In genomic region chr11:40235841-40236240, GRCh38 we compare ENCODE assay signal across 19 cellular contexts.
DNase-seq lines count a peak whose midpoint lies in the region; ATAC-seq, FAIRE-seq and TF ChIP-seq lines count a peak whose summit lies in the region.
"Had no signal": no experiment of that assay in that cellular context is flagged by ENCODE, and none has a peak within 500 bp of the region (broad histone marks: within the 10 kb centered on the region; RNA-seq: fewer than 3 reads in every experiment).

No MANE protein-coding gene starts in this region.

- no peaks in the 10 kb centered on the region for H3K27me3 Mint-ChIP-seq in nephron (ENCODE audit: low read depth)
- H3K27me3 Mint-ChIP-seq: CD4-positive, CD25-positive, alpha-beta regulatory T cell; CD8-positive, alpha-beta memory T cell had no signal

- H3K27ac Mint-ChIP-seq in nephron = peak overlapping the region in 2 of 3 experiments; percentile 45 to 51
- H3K27ac Mint-ChIP-seq: CD4-positive, CD25-positive, alpha-beta regulatory T cell; CD8-positive, alpha-beta memory T cell had no signal

- H3K4me3 ChIP-seq in LNCaP clone FGC (ENCODE audit: low read depth, low read length) = no peak overlapping the region
- H3K4me3 ChIP-seq: GM12878, GM23248, HAP-1 had no signal

- H3K9me3 Mint-ChIP-seq in nephron = no peaks in the 10 kb centered on the region

- peak; percentile 34 for DNase-seq in LNCaP clone FGC (ENCODE audit: low read depth)
- peak; percentile 77 for DNase-seq in NCI-H69 (lab: John Stamatoyannopoulos, UW)
- no peak for DNase-seq in frontal cortex (ENCODE audit: low spot score in 2 of 2)
- no peak for DNase-seq in SW480 (ENCODE audit: low spot score)
- DNase-seq: BE2C; C1 segment of cervical spinal cord; CD4-positive, CD25-positive, alpha-beta regulatory T cell; CD8-positive, alpha-beta memory T cell; COR-L47; DMS 273 treated with DMSO at 0.1 percent for 48 hours; DMS53; DND-41; EL; GM23248 had no signal

- FAIRE-seq in frontal cortex (lab: Jason Lieb, UNC) = no peak
- FAIRE-seq: GM12878, GM19239 had no signal

- H3K36me3 Mint-ChIP-seq in nephron (ENCODE audit: low read depth) = no peaks in the 10 kb centered on the region
- H3K36me3 Mint-ChIP-seq: CD4-positive, CD25-positive, alpha-beta regulatory T cell; CD8-positive, alpha-beta memory T cell had no signal

- no peak for ATAC-seq in HG02623 (IDR thresholded peaks at IDR 0.05; ENCODE audit: unreplicated experiment)
- ATAC-seq: GM12878 had no signal

- H3K4me3 Mint-ChIP-seq in nephron = no peak overlapping the region
- H3K4me3 Mint-ChIP-seq: CD4-positive, CD25-positive, alpha-beta regulatory T cell; CD8-positive, alpha-beta memory T cell had no signal

- TF ChIP-seq CTCF in LNCaP clone FGC (IDR thresholded peaks at IDR 0.05; ENCODE audit: control insufficient read depth, extremely low read depth, insufficient read depth) (no peak), nephron (IDR thresholded peaks at IDR 0.05; ENCODE audit: unreplicated experiment in 3 of 3) (no peak)

- peaks cover 34% of the 10 kb centered on the region for H3K4me1 Mint-ChIP-seq in nephron
- H3K4me1 Mint-ChIP-seq: CD4-positive, CD25-positive, alpha-beta regulatory T cell; CD8-positive, alpha-beta memory T cell had no signal

Comparison
In these comparisons a context has a peak if more than half of its experiments do, and no peak if none do; other contexts are left out.
1. DNase-seq: peak in LNCaP clone FGC (single experiment) and NCI-H69 (single experiment); none in frontal cortex (0 of 2) and SW480 (single experiment).